Comparison of ENCODE assay signal across 28 cellular contexts in genomic region chr3:146770301-146770700, GRCh38.
"Had no signal": no experiment of that assay in that cellular context is flagged by ENCODE, and none has a peak within 500 bp of the region (broad histone marks: within the 10 kb centered on the region; RNA-seq: fewer than 3 reads in every experiment).

No MANE protein-coding gene starts in this region.

- H3K27me3 Mint-ChIP-seq: stimulated activated memory B cell treated with anti-CD40 and anti-IgM and Interleukin-4, amounts not matched to agents 10 μg/mL and 1 μg/mL and 100 μg/mL, for 72 hours; stimulated activated naive B cell treated with anti-CD40 and anti-IgM and Interleukin-4, amounts not matched to agents 10 μg/mL and 1 μg/mL and 100 μg/mL, for 72 hours; stimulated activated naive CD8-positive, alpha-beta T cell treated with anti-CD3 and anti-CD28 coated beads, Interleukin-15, amount 100 ng/mL, for 72 hours; stimulated activated naive CD8-positive, alpha-beta T cell treated with anti-CD3 and anti-CD28 coated beads, Interleukin-15, Interleukin-2, amounts not matched to agents 100 ng/mL and 50 ng/mL, for 24 hours; type B pancreatic cell had no signal

- H3K36me3 ChIP-seq: stomach, suprapubic skin, thoracic aorta, thyroid gland, tibial artery, tibial nerve, transverse colon, upper lobe of left lung, upper lobe of right lung, uterus, vagina had no signal

- H3K9me3 Mint-ChIP-seq: stimulated activated naive CD8-positive, alpha-beta T cell treated with anti-CD3 and anti-CD28 coated beads, Interleukin-15, amount 100 ng/mL, for 72 hours; stimulated activated naive CD8-positive, alpha-beta T cell treated with anti-CD3 and anti-CD28 coated beads, Interleukin-15, Interleukin-2, amounts not matched to agents 100 ng/mL and 50 ng/mL, for 24 hours had no signal

- H3K27ac ChIP-seq: stomach, suprapubic skin, testis, thoracic aorta, thyroid gland, tibial artery, tibial nerve, transverse colon, upper lobe of left lung, upper lobe of right lung, uterus, vagina had no signal

- H3K36me3 Mint-ChIP-seq: stimulated activated effector memory CD8-positive, alpha-beta T cell treated with anti-CD3 and anti-CD28 coated beads, Interleukin-12 subunit alpha, Interleukin-12 subunit beta, amount 100 ng/mL, for 72 hours; stimulated activated memory B cell treated with anti-CD40 and anti-IgM and Interleukin-4, amounts not matched to agents 10 μg/mL and 1 μg/mL and 100 μg/mL, for 72 hours; stimulated activated naive B cell treated with anti-CD40 and anti-IgM and Interleukin-4, amounts not matched to agents 10 μg/mL and 1 μg/mL and 100 μg/mL, for 72 hours; type B pancreatic cell had no signal

- H3K4me3 ChIP-seq: stomach, suprapubic skin, testis, thoracic aorta, thyroid gland, tibial artery, tibial nerve, transverse colon, upper lobe of left lung, upper lobe of right lung, uterus, vagina had no signal

- H3K4me1 ChIP-seq: stomach, suprapubic skin, testis, thyroid gland, tibial artery, tibial nerve, transverse colon, upper lobe of left lung, upper lobe of right lung, uterus, vagina had no signal

- H3K27me3 ChIP-seq: stomach, suprapubic skin, testis, thyroid gland, tibial artery, tibial nerve, transverse colon, upper lobe of left lung, upper lobe of right lung, uterus, vagina had no signal

- DNase-seq: stimulated activated CD4-positive, alpha-beta T cell treated with anti-CD3 and anti-CD28 coated beads, Interleukin-2, amount 100 ng/mL, for 48 hours; stimulated activated CD4-positive, alpha-beta T cell treated with anti-CD3 and anti-CD28 coated beads, Interleukin-4, amount 100 ng/mL, for 1 hour; stimulated activated CD4-positive, alpha-beta T cell treated with anti-CD3 and anti-CD28 coated beads, Interleukin-4, amount 100 ng/mL, for 24 hours; stimulated activated CD4-positive, alpha-beta T cell treated with anti-CD3 and anti-CD28 coated beads, Interleukin-4, amount 100 ng/mL, for 4 hours; stimulated activated CD8-positive, alpha-beta memory T cell treated with anti-CD3 and anti-CD28 coated beads, Interleukin-4, amount 100 ng/mL, for 48 hours; stimulated activated naive B cell treated with anti-CD40 and anti-IgM and Interleukin-4, amounts not matched to agents 10 μg/mL and 1 μg/mL and 100 μg/mL, for 72 hours; stimulated activated naive CD4-positive, alpha-beta T cell; stimulated activated naive CD4-positive, alpha-beta T cell treated with Interleukin-2 at 50 U/mL for 16 hours; stimulated activated naive CD8-positive, alpha-beta T cell treated with anti-CD3 and anti-CD28 coated beads, Interleukin-15, amount 100 ng/mL, for 72 hours; stimulated activated naive CD8-positive, alpha-beta T cell treated with anti-CD3 and anti-CD28 coated beads, Interleukin-15, Interleukin-2, amounts not matched to agents 100 U/mL and 50 U/mL, for 24 hours; stomach; substantia nigra; testis; thyroid gland; tibial artery; transverse colon; trophoblast cell; upper lobe of left lung; upper lobe of right lung; uterus had no signal

- H3K9me3 ChIP-seq: testis, thoracic aorta, thyroid gland, tibial artery, transverse colon, upper lobe of right lung, uterus, vagina had no signal

- H3K4me3 Mint-ChIP-seq: stimulated activated effector memory CD8-positive, alpha-beta T cell treated with anti-CD3 and anti-CD28 coated beads, Interleukin-12 subunit alpha, Interleukin-12 subunit beta, amount 100 ng/mL, for 72 hours; stimulated activated memory B cell treated with anti-CD40 and anti-IgM and Interleukin-4, amounts not matched to agents 10 μg/mL and 1 μg/mL and 100 μg/mL, for 72 hours; stimulated activated naive B cell treated with anti-CD40 and anti-IgM and Interleukin-4, amounts not matched to agents 10 μg/mL and 1 μg/mL and 100 μg/mL, for 72 hours; stimulated activated naive CD8-positive, alpha-beta T cell treated with anti-CD3 and anti-CD28 coated beads, Interleukin-15, amount 100 ng/mL, for 72 hours; stimulated activated naive CD8-positive, alpha-beta T cell treated with anti-CD3 and anti-CD28 coated beads, Interleukin-15, Interleukin-2, amounts not matched to agents 100 ng/mL and 50 ng/mL, for 24 hours; type B pancreatic cell had no signal

- H3K27ac Mint-ChIP-seq: stimulated activated effector memory CD8-positive, alpha-beta T cell treated with anti-CD3 and anti-CD28 coated beads, Interleukin-12 subunit alpha, Interleukin-12 subunit beta, amount 100 ng/mL, for 72 hours; stimulated activated memory B cell treated with anti-CD40 and anti-IgM and Interleukin-4, amounts not matched to agents 10 μg/mL and 1 μg/mL and 100 μg/mL, for 72 hours; stimulated activated naive B cell treated with anti-CD40 and anti-IgM and Interleukin-4, amounts not matched to agents 10 μg/mL and 1 μg/mL and 100 μg/mL, for 72 hours; stimulated activated naive CD8-positive, alpha-beta T cell treated with anti-CD3 and anti-CD28 coated beads, Interleukin-15, amount 100 ng/mL, for 72 hours; stimulated activated naive CD8-positive, alpha-beta T cell treated with anti-CD3 and anti-CD28 coated beads, Interleukin-15, Interleukin-2, amounts not matched to agents 100 ng/mL and 50 ng/mL, for 24 hours; type B pancreatic cell had no signal

- H3K4me1 Mint-ChIP-seq: stimulated activated effector memory CD8-positive, alpha-beta T cell treated with anti-CD3 and anti-CD28 coated beads, Interleukin-12 subunit alpha, Interleukin-12 subunit beta, amount 100 ng/mL, for 72 hours; stimulated activated memory B cell treated with anti-CD40 and anti-IgM and Interleukin-4, amounts not matched to agents 10 μg/mL and 1 μg/mL and 100 μg/mL, for 72 hours; stimulated activated naive B cell treated with anti-CD40 and anti-IgM and Interleukin-4, amounts not matched to agents 10 μg/mL and 1 μg/mL and 100 μg/mL, for 72 hours; stimulated activated naive CD8-positive, alpha-beta T cell treated with anti-CD3 and anti-CD28 coated beads, Interleukin-15, amount 100 ng/mL, for 72 hours had no signal
